14 cellular contexts compared by ENCODE assay signal in genomic region chr12:96371787-96372699, GRCh38. TPM values are rescaled to one million over a fixed set of nuclear protein-coding genes. Genes with fewer than 3 reads are reported as not detected.
DNase-seq lines count a peak whose midpoint lies in the region; ATAC-seq and TF ChIP-seq lines count a peak whose summit lies in the region.
"Had no signal": no experiment of that assay in that cellular context is flagged by ENCODE, and none has a peak within 500 bp of the region (broad histone marks: within the 10 kb centered on the region; RNA-seq: fewer than 3 reads in every experiment).

No MANE protein-coding gene starts in this region.

- no peaks in the 10 kb centered on the region for H3K9me3 Mint-ChIP-seq in GM23338
- H3K9me3 Mint-ChIP-seq in brain: no peaks in the 10 kb centered on the region
- no peaks in the 10 kb centered on the region for H3K9me3 Mint-ChIP-seq in mesothelial cell of epicardium
- no peaks in the 10 kb centered on the region for H3K9me3 Mint-ChIP-seq in Calu3 (ENCODE audit: low read depth, unreplicated experiment)
- H3K9me3 Mint-ChIP-seq: activated naive CD4-positive, alpha-beta T cell treated with anti-CD3 and anti-CD28 coated beads, Interleukin-2, amount 50 U/mL, for 72 hours had no signal

- in situ Hi-C loops in G401 (cut with HindIII; ENCODE audit: low sequenced_read_pairs): no loop called here

- no peak overlapping the region for H2AFZ ChIP-seq in GM23338

- peaks cover 2% of the 10 kb centered on the region for H3K27me3 Mint-ChIP-seq in GM23338 (ENCODE audit: insufficient read depth, low read depth, poor library complexity)
- H3K27me3 Mint-ChIP-seq in brain: no peaks in the 10 kb centered on the region
- H3K27me3 Mint-ChIP-seq in mesothelial cell of epicardium (ENCODE audit: low read depth): no peaks in the 10 kb centered on the region
- H3K27me3 Mint-ChIP-seq in Calu3 (ENCODE audit: unreplicated experiment): no peaks in the 10 kb centered on the region

- DNase-seq in A673 (ENCODE audit: low spot score) (peak; percentile 35), GM23338 (ENCODE audit: low spot score) (peak; percentile 18), mesothelial cell of epicardium (ENCODE audit: low spot score in 2 of 2, unreplicated experiment in 2 of 2) (no peak), Calu3 (no peak), NCI-H524 treated with DMSO at 0.1 percent for 48 hours (lab: John Stamatoyannopoulos, UW) (no peak), G401 (ENCODE audit: low spot score) (no peak)
- DNase-seq: DMS79, NCI-H226, tibial artery had no signal

- no peak overlapping the region for H3K4me3 Mint-ChIP-seq in GM23338
- H3K4me3 Mint-ChIP-seq in brain: peak overlapping the region in 4 of 5 experiments; percentile 6 to 64 (median 9)
- no peak overlapping the region for H3K4me3 Mint-ChIP-seq in mesothelial cell of epicardium
- no peak overlapping the region for H3K4me3 Mint-ChIP-seq in Calu3 (ENCODE audit: low read depth, unreplicated experiment)

- H3K4me2 ChIP-seq in GM23338: peak overlapping the region; percentile 3

- peak overlapping the region; percentile 61; the same call in 1 of the 2 replicates for H3K27ac Mint-ChIP-seq in GM23338
- peak overlapping the region in 4 of 5 experiments; percentile 8 to 95 (median 82) for H3K27ac Mint-ChIP-seq in brain
- H3K27ac Mint-ChIP-seq in mesothelial cell of epicardium: peak overlapping the region; percentile 84
- H3K27ac Mint-ChIP-seq in Calu3 (ENCODE audit: unreplicated experiment): no peak overlapping the region

- H3K4me3 ChIP-seq in A673 (ENCODE audit: low read depth, low read length, poor library complexity, severe bottlenecking): peak overlapping the region; percentile 4
- no peak overlapping the region for H3K4me3 ChIP-seq in GM23338
- H3K4me3 ChIP-seq: coronary artery, prostate gland, tibial artery had no signal

- H3K4me1 Mint-ChIP-seq in GM23338 (peaks cover 35% of the 10 kb centered on the region), brain (peaks cover 86% of the 10 kb centered on the region), mesothelial cell of epicardium (peaks cover 52% of the 10 kb centered on the region), Calu3 (ENCODE audit: low read depth, unreplicated experiment) (peaks cover 44% of the 10 kb centered on the region)

- intact Hi-C loops in A673 (cut with micrococcal nuclease; ENCODE audit: unreplicated experiment): no loop called here
- intact Hi-C loops in Calu3 (cut with micrococcal nuclease; ENCODE audit: unreplicated experiment): no loop called here

- H3K36me3 Mint-ChIP-seq in GM23338 (ENCODE audit: low read depth) (no peaks in the 10 kb centered on the region), brain (peaks cover 4% of the 10 kb centered on the region), mesothelial cell of epicardium (no peaks in the 10 kb centered on the region), Calu3 (ENCODE audit: insufficient read depth, unreplicated experiment) (no peaks in the 10 kb centered on the region)

- H3K9me2 ChIP-seq in GM23338 (ENCODE audit: insufficient read depth): no peaks in the 10 kb centered on the region

- CTCF ChIA-PET in A673 (lab: Charles Lee) (no interaction called here), Calu3 (lab: Charles Lee) (no interaction called here)

- H3K4me1 ChIP-seq in A673 (ENCODE audit: insufficient read depth, low read length, poor library complexity, severe bottlenecking): peaks cover 53% of the 10 kb centered on the region
- peaks cover 25% of the 10 kb centered on the region for H3K4me1 ChIP-seq in GM23338 (ENCODE audit: insufficient read depth)
- H3K4me1 ChIP-seq: prostate gland had no signal

- no peaks in the 10 kb centered on the region for H3K27me3 ChIP-seq in A673 (replicated peaks; ENCODE audit: insufficient read depth, low read depth, low read length, poor library complexity)
- H3K27me3 ChIP-seq in GM23338 (ENCODE audit: insufficient read depth): no peaks in the 10 kb centered on the region
- H3K27me3 ChIP-seq: tibial artery had no signal

- POLR2A ChIA-PET in A673 (lab: Charles Lee; ENCODE audit: low non-redundant PET): no interaction called here

- peaks cover 87% of the 10 kb centered on the region for H3K79me2 ChIP-seq in GM23338 (replicated peaks; ENCODE audit: insufficient read depth)

- peak overlapping the region; percentile 55 for H3K27ac ChIP-seq in A673 (ENCODE audit: low read depth, low read length, poor library complexity, severe bottlenecking)
- no peak overlapping the region for H3K27ac ChIP-seq in GM23338 (ENCODE audit: low read depth)
- H3K27ac ChIP-seq: coronary artery, prostate gland, tibial artery had no signal

- TF ChIP-seq CTCF in A673 (conservative IDR thresholded peaks at IDR 0.05; ENCODE audit: low read depth, low read length) (no peak), GM23338 (conservative IDR thresholded peaks at IDR 0.05; ENCODE audit: low read depth in 2 of 2) (no peak), brain (conservative IDR thresholded peaks at IDR 0.05) (no peak), mesothelial cell of epicardium (IDR thresholded peaks at IDR 0.05; ENCODE audit: unreplicated experiment) (no peak), Calu3 (IDR thresholded peaks at IDR 0.05; ENCODE audit: unreplicated experiment) (no peak)

- no TSS peak for BruUV-seq in A673 (replicated peaks; lab: Mats Ljungman, UMichigan)
- no TSS peak for BruUV-seq in Calu3 (replicated peaks; lab: Mats Ljungman, UMichigan)

- ATAC-seq in GM23338 (no peak), HG03159 (IDR thresholded peaks at IDR 0.05; ENCODE audit: unreplicated experiment) (no peak)
- ATAC-seq: activated naive CD4-positive, alpha-beta T cell treated with anti-CD3 and anti-CD28 coated beads, Interleukin-2, amount 50 U/mL, for 72 hours had no signal

- no peaks in the 10 kb centered on the region; the same call in 1 of the 2 replicates for H4K20me1 ChIP-seq in GM23338 (replicated peaks; ENCODE audit: insufficient read depth)

- no peaks in the 10 kb centered on the region for H3K36me3 ChIP-seq in A673 (ENCODE audit: insufficient read depth, low read length, poor library complexity, severe bottlenecking)
- H3K36me3 ChIP-seq in GM23338 (ENCODE audit: insufficient read depth): no peaks in the 10 kb centered on the region
- H3K36me3 ChIP-seq: prostate gland, tibial artery had no signal

- no peaks in the 10 kb centered on the region for H3F3A ChIP-seq in GM23338 (replicated peaks; ENCODE audit: low read depth)

- no peaks in the 10 kb centered on the region for H3K9me3 ChIP-seq in A673 (ENCODE audit: low read depth, low read length, poor library complexity, severe bottlenecking)
- H3K9me3 ChIP-seq: prostate gland, tibial artery had no signal

RNA-seq across cellular contexts. Expression of gene CDK17, which starts 28.2 kb away (rescaled TPM):
- total RNA-seq in A673 (2021) (33.2 and 34.8 TPM in 2 replicates), mesothelial cell of epicardium (38.9 to 40.5 TPM (median 39.1 TPM) in 3 replicates), Calu3 (2022) (28.8 and 33.0 TPM in 2 replicates)
- total RNA-seq in GM23338 (2014; rRNA removed; shearing (Covaris generic)): 24.5 and 34.2 TPM in 2 replicates
- polyA plus RNA-seq in GM23338 (2016; fragmentation: Nextera tagmentation; extraction: Ambion mirVana) (7.0 and 7.6 TPM in 2 replicates), brain (ENCODE audit: insufficient read depth, low read depth, low replicate concordance) (12.1 TPM)
- total RNA-seq in G401 (2014; rRNA removed; shearing (Covaris generic)): 13.9 and 26.2 TPM in 2 replicates

Comparison
In these comparisons a context has a peak if more than half of its experiments do, and no peak if none do; other contexts are left out.
1. DNase-seq: peak in A673 (single experiment) and GM23338 (single experiment); none in mesothelial cell of epicardium (0 of 2), Calu3 (single experiment), NCI-H524 treated with DMSO at 0.1 percent for 48 hours (single experiment) and G401 (single experiment).
2. H3K4me3 Mint-ChIP-seq: peak in brain (4 of 5); none in GM23338 (single experiment), mesothelial cell of epicardium (single experiment) and Calu3 (single experiment).